ENCODE assay signal across 8 cellular contexts in the genomic region with DNA sequence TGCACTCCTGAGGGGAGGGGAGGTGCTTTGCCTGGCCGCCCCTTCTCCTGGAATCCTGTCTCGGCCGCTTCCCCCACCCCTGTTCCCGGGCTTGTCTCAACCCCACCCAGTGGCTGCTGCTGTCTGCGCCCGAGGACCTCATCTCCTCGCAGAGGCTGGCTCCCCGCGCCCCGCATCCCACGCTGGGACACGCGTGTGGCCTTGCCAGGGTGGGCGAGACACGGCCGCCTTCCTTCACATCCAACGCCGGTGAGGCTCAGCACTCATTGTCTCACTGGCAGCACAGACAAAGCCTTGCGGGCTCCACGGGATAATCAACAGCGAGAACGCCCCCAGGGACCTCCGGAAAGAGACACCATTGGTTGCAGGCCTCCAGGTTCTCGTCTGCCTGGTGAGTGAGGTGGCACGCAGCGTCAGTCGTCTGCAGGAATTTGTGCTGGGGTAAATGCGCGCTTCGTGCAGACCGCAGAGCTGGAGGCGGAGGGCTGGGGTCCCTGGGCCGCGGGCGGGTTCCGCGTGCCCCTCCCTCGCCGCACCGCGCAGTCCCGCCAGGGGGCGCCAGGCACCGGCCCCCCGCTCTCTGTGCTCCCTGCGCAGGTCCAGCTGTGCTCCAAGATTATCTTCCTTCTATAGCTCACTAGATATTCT. TPM values are rescaled to one million over a fixed set of nuclear protein-coding genes. Genes with fewer than 3 reads are reported as not detected.
DNase-seq lines count a peak whose midpoint lies in the region; ATAC-seq and TF ChIP-seq lines count a peak whose summit lies in the region.

No MANE protein-coding gene starts in this region.

- H3K9me3 ChIP-seq in cardiac muscle cell (ENCODE audit: low read depth): no peaks in the 10 kb centered on the region
- H3K9me3 ChIP-seq in smooth muscle cell (replicated peaks; ENCODE audit: low read depth): no peaks in the 10 kb centered on the region

- H3F3A ChIP-seq in smooth muscle cell (ENCODE audit: low read depth): no peaks in the 10 kb centered on the region

- no peaks in the 10 kb centered on the region for H4K20me1 ChIP-seq in smooth muscle cell (ENCODE audit: low read depth)

- no peak for DNase-seq in Right ventricle myocardium superior
- no peak for DNase-seq in cardiac septum (ENCODE audit: low spot score)
- peak; percentile 79 for DNase-seq in activated CD8-positive, alpha-beta memory T cell treated with anti-CD3 and anti-CD28 coated beads, Interleukin-2, amount 50 U/mL, for 48 hours
- DNase-seq in cardiac muscle cell (ENCODE audit: low read depth in 1 of 2, low spot score in 1 of 2): peak; percentile 44 to 63
- DNase-seq in smooth muscle cell (lab: John Stamatoyannopoulos, UW; ENCODE audit: unreplicated experiment): no peak
- no peak for DNase-seq in HT-29 (ENCODE audit: low spot score)

- H3K36me3 ChIP-seq in cardiac muscle cell (no peaks in the 10 kb centered on the region), smooth muscle cell (ENCODE audit: low read depth) (no peaks in the 10 kb centered on the region)

- no peaks in the 10 kb centered on the region for H3K79me2 ChIP-seq in smooth muscle cell (ENCODE audit: low read depth)

- H3K4me3 ChIP-seq in cardiac muscle cell: peak overlapping the region; percentile 16
- peak overlapping the region; percentile 47 for H3K4me3 ChIP-seq in smooth muscle cell

- H3K9ac ChIP-seq in smooth muscle cell (ENCODE audit: low read depth): no peak overlapping the region

- H3K27me3 ChIP-seq in cardiac muscle cell (peaks cover 29% of the 10 kb centered on the region), smooth muscle cell (ENCODE audit: low read depth) (peaks cover 11% of the 10 kb centered on the region)

- WGBS in smooth muscle cell (ENCODE audit: low lambda C conversion rate): 7% methylated on average over 45 of the region's 46 CpGs

- H3K4me2 ChIP-seq in smooth muscle cell: peak overlapping the region; percentile 86

- intact Hi-C loops in Right ventricle myocardium superior (cut with DNase I) (no loop called here), cardiac septum (cut with DNase I) (no loop called here)

- H3K4me1 ChIP-seq in cardiac muscle cell (ENCODE audit: low read depth) (no peaks in the 10 kb centered on the region), smooth muscle cell (ENCODE audit: low read depth) (peaks cover 5% of the 10 kb centered on the region)

- TF ChIP-seq CTCF in cardiac muscle cell (IDR thresholded peaks at IDR 0.05; ENCODE audit: low read depth, low read length) (peak; percentile 88), smooth muscle cell (IDR thresholded peaks at IDR 0.05; ENCODE audit: borderline replicate concordance, insufficient read depth, poor library complexity, severe bottlenecking) (peak; percentile 79)

- ATAC-seq in Right ventricle myocardium superior (ENCODE audit: poor library complexity) (peak; percentile 43), HG03196 (IDR thresholded peaks at IDR 0.05; ENCODE audit: unreplicated experiment) (no peak), HG02678 (IDR thresholded peaks at IDR 0.05; ENCODE audit: unreplicated experiment) (no peak)

- peak overlapping the region; percentile 91 for H2AFZ ChIP-seq in smooth muscle cell (ENCODE audit: low read depth)

- H3K27ac ChIP-seq in cardiac muscle cell (no peak overlapping the region), smooth muscle cell (ENCODE audit: low read depth) (no peak overlapping the region)

RNA-seq across cellular contexts. Expression of a gene that starts 26.8 kb away (rescaled TPM):
- total RNA-seq in Right ventricle myocardium superior: not detected
- total RNA-seq in cardiac septum: not detected
- total RNA-seq in cardiac muscle cell: 0.07 TPM in 1 of 2 replicates, not detected in the other
- polyA plus RNA-seq in cardiac muscle cell: not detected in 2 replicates
- total RNA-seq in smooth muscle cell: not detected in 2 replicates
- polyA plus RNA-seq in smooth muscle cell: not detected in 2 replicates
- total RNA-seq in HT-29 (2014; rRNA removed; shearing (Covaris generic)): not detected in 2 replicates

Comparison
In these comparisons a context has a peak if more than half of its experiments do, and no peak if none do; other contexts are left out.
1. DNase-seq: peak in activated CD8-positive, alpha-beta memory T cell treated with anti-CD3 and anti-CD28 coated beads, Interleukin-2, amount 50 U/mL, for 48 hours (single experiment) and cardiac muscle cell (2 of 2); none in Right ventricle myocardium superior (single experiment), cardiac septum (single experiment), smooth muscle cell (single experiment) and HT-29 (single experiment).